40 cellular contexts compared by ENCODE assay signal in the genomic region with DNA sequence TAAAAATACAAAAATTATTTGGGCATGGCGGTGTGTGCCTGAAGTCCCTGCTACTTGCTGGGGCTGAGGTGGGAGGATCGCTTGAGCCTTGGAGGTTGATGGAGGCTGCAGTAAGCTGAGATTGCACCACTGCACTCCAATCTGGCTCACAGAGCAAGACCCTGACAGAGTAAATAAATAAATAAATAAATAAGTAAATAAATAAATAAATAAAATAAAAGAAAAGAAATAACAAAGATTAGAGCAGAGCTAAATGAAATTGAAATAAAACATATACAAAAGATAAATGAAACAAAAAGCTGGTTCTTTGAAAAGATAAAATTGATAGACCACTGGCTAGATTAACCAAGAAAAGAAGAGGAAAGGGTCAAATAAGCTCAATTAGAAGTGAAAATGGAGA. TPM values are rescaled to one million over a fixed set of nuclear protein-coding genes. Genes with fewer than 3 reads are reported as not detected.
"Had no signal": no experiment of that assay in that cellular context is flagged by ENCODE, and none has a peak within 500 bp of the region (broad histone marks: within the 10 kb centered on the region; RNA-seq: fewer than 3 reads in every experiment).

No MANE protein-coding gene starts in this region.

- H3K27me3 ChIP-seq: adrenal gland, ascending aorta, body of pancreas, brain microvascular endothelial cell, breast epithelium, cardiac muscle cell had no signal

- H3K27ac ChIP-seq: adrenal gland, ascending aorta, body of pancreas, brain microvascular endothelial cell, breast epithelium, cardiac muscle cell had no signal

- H3K4me3 ChIP-seq: adrenal gland, ascending aorta, body of pancreas, breast epithelium, cardiac muscle cell had no signal

- ATAC-seq: activated naive CD4-positive, alpha-beta T cell treated with anti-CD3 and anti-CD28 coated beads, Interleukin-2, amount 50 U/mL, for 72 hours; activated naive CD8-positive, alpha-beta T cell treated with anti-CD3 and anti-CD28 coated beads, Interleukin-2, amount 50 U/mL, for 24 hours; activated T-cell treated with anti-CD3 and anti-CD28 coated beads, Interleukin-2, amount 50 U/mL, for 4 hours; activated T-cell treated with anti-CD3 and anti-CD28 coated beads, Interleukin-2, amount 50 U/mL, for 72 hours; activated T-helper 17 cell treated with anti-CD3 and anti-CD28 coated beads, Interleukin-2, amount 50 U/mL, for 72 hours; body of pancreas had no signal

- H3K4me1 ChIP-seq: adrenal gland, ascending aorta, body of pancreas, breast epithelium had no signal

- H3K4me1 Mint-ChIP-seq: activated naive CD4-positive, alpha-beta T cell treated with anti-CD3 and anti-CD28 coated beads, Interleukin-2, amount 10 ng/mL, durations not matched to agents 7 days and 5 days; activated naive CD4-positive, alpha-beta T cell treated with anti-CD3 and anti-CD28 coated beads, Interleukin-2, amount 50 U/mL, for 24 hours; activated naive CD8-positive, alpha-beta T cell treated with anti-CD3 and anti-CD28 coated beads for 36 hours; activated naive CD8-positive, alpha-beta T cell treated with anti-CD3 and anti-CD28 coated beads, Interleukin-2, amount 10 ng/mL, durations not matched to agents 7 days and 5 days; activated naive CD8-positive, alpha-beta T cell treated with anti-CD3 and anti-CD28 coated beads, Interleukin-2, amount 50 U/mL, for 24 hours; activated T-helper 17 cell treated with anti-CD3 and anti-CD28 coated beads, Interleukin-2, amount 50 U/mL, for 72 hours; brain; central memory CD8-positive, alpha-beta T cell had no signal

- H3K9me3 ChIP-seq: adrenal gland, ascending aorta, body of pancreas, breast epithelium had no signal

- H3K36me3 Mint-ChIP-seq: activated naive CD4-positive, alpha-beta T cell treated with anti-CD3 and anti-CD28 coated beads, Interleukin-2, amount 10 ng/mL, durations not matched to agents 7 days and 5 days; activated naive CD4-positive, alpha-beta T cell treated with anti-CD3 and anti-CD28 coated beads, Interleukin-2, amount 50 U/mL, for 24 hours; activated naive CD4-positive, alpha-beta T cell treated with anti-CD3 and anti-CD28 coated beads, Interleukin-2, amount 50 U/mL, for 72 hours; activated naive CD8-positive, alpha-beta T cell; activated naive CD8-positive, alpha-beta T cell treated with anti-CD3 and anti-CD28 coated beads for 36 hours; activated naive CD8-positive, alpha-beta T cell treated with anti-CD3 and anti-CD28 coated beads, Interleukin-2, amount 10 ng/mL, durations not matched to agents 7 days and 5 days; brain had no signal

- DNase-seq: activated effector memory CD4-positive, alpha-beta T cell treated with anti-CD3 and anti-CD28 coated beads, Interleukin-2, amount 50 U/mL, for 16 hours; activated effector memory CD4-positive, alpha-beta T cell treated with Interleukin-2 at 50 U/mL for 16 hours; activated gamma-delta T cell; activated gamma-delta T cell treated with Interleukin-2 at 50 U/mL for 16 hours; activated naive CD4-positive, alpha-beta T cell; activated naive CD4-positive, alpha-beta T cell treated with anti-CD3 and anti-CD28 coated beads for 36 hours; activated naive CD4-positive, alpha-beta T cell treated with anti-CD3 and anti-CD28 coated beads, Interleukin-2, amount 10 ng/mL, durations not matched to agents 7 days and 5 days; activated naive CD4-positive, alpha-beta T cell treated with anti-CD3 and anti-CD28 coated beads, Interleukin-2, amount 50 U/mL, for 16 hours; activated naive CD4-positive, alpha-beta T cell treated with Interleukin-2 at 50 U/mL for 16 hours; activated naive CD8-positive, alpha-beta T cell treated with anti-CD3 and anti-CD28 coated beads for 36 hours; activated naive CD8-positive, alpha-beta T cell treated with anti-CD3 and anti-CD28 coated beads, Interleukin-2, amount 10 ng/mL, durations not matched to agents 7 days and 5 days; activated naive CD8-positive, alpha-beta T cell treated with anti-CD3 and anti-CD28 coated beads, Interleukin-2, amount 50 U/mL, for 24 hours; activated T-cell treated with anti-CD3 and anti-CD28 coated beads, Interleukin-2, amount 50 U/mL, for 24 hours; activated T-cell treated with anti-CD3 and anti-CD28 coated beads, Interleukin-2, amount 50 U/mL, for 4 hours; activated T-cell treated with anti-CD3 and anti-CD28 coated beads, Interleukin-2, amount 50 U/mL, for 48 hours; activated T-cell treated with anti-CD3 and anti-CD28 coated beads, Interleukin-2, amount 50 U/mL, for 72 hours; adrenal gland; amniotic stem cell; amygdala; anterior cingulate cortex; aorta; body of pancreas; brain microvascular endothelial cell; caudate nucleus; central memory CD4-positive, alpha-beta T cell; cerebellar nuclear complex had no signal

- H3K36me3 ChIP-seq: adrenal gland, ascending aorta, brain microvascular endothelial cell, breast epithelium, cardiac muscle cell had no signal

- H3K9me3 Mint-ChIP-seq: activated naive CD4-positive, alpha-beta T cell treated with anti-CD3 and anti-CD28 coated beads for 36 hours; activated naive CD4-positive, alpha-beta T cell treated with anti-CD3 and anti-CD28 coated beads, Interleukin-2, amount 10 ng/mL, durations not matched to agents 7 days and 5 days; activated naive CD4-positive, alpha-beta T cell treated with anti-CD3 and anti-CD28 coated beads, Interleukin-2, amount 50 U/mL, for 24 hours; activated naive CD8-positive, alpha-beta T cell treated with anti-CD3 and anti-CD28 coated beads for 36 hours; activated T-cell treated with anti-CD3 and anti-CD28 coated beads, Interleukin-2, amount 50 U/mL, for 24 hours; activated T-cell treated with anti-CD3 and anti-CD28 coated beads, Interleukin-2, amount 50 U/mL, for 4 hours; activated T-helper 1 cell treated with anti-CD3 and anti-CD28 coated beads, Interleukin-12 subunit alpha, Interleukin-12 subunit beta, Interleukin-2, Interleukin-4 antibody, amounts not matched to agents 30 ng/mL and 10 ng/mL and 1 ng/mL, durations not matched to agents 14 hours and 24 hours and 36 hours; activated T-helper 17 cell treated with anti-CD3 and anti-CD28 coated beads, Interleukin-2, amount 50 U/mL, for 72 hours; activated T-helper 2 cell treated with anti-CD3 and anti-CD28 coated beads, Interferon-gamma antibody, Interleukin-2, Interleukin-4, amounts not matched to agents 10 μg/mL and 5 μg/mL and 100 μg/mL, durations not matched to agents 14 hours and 24 hours and 36 hours; brain had no signal

- H3K4me3 Mint-ChIP-seq: activated naive CD4-positive, alpha-beta T cell treated with anti-CD3 and anti-CD28 coated beads for 36 hours; activated naive CD4-positive, alpha-beta T cell treated with anti-CD3 and anti-CD28 coated beads, Interleukin-2, amount 10 ng/mL, durations not matched to agents 7 days and 5 days; activated naive CD4-positive, alpha-beta T cell treated with anti-CD3 and anti-CD28 coated beads, Interleukin-2, amount 50 U/mL, for 24 hours; activated naive CD8-positive, alpha-beta T cell; activated naive CD8-positive, alpha-beta T cell treated with anti-CD3 and anti-CD28 coated beads for 36 hours; activated naive CD8-positive, alpha-beta T cell treated with anti-CD3 and anti-CD28 coated beads, Interleukin-2, amount 10 ng/mL, durations not matched to agents 7 days and 5 days; activated naive CD8-positive, alpha-beta T cell treated with anti-CD3 and anti-CD28 coated beads, Interleukin-2, amount 50 U/mL, for 24 hours; activated T-cell treated with anti-CD3 and anti-CD28 coated beads, Interleukin-2, amount 50 U/mL, for 24 hours; activated T-cell treated with anti-CD3 and anti-CD28 coated beads, Interleukin-2, amount 50 U/mL, for 4 hours; activated T-cell treated with anti-CD3 and anti-CD28 coated beads, Interleukin-2, amount 50 U/mL, for 72 hours; activated T-helper 1 cell treated with anti-CD3 and anti-CD28 coated beads, Interleukin-12 subunit alpha, Interleukin-12 subunit beta, Interleukin-2, Interleukin-4 antibody, amounts not matched to agents 30 ng/mL and 10 ng/mL and 1 ng/mL, durations not matched to agents 14 hours and 24 hours and 36 hours; activated T-helper 17 cell treated with anti-CD3 and anti-CD28 coated beads, Interleukin-2, amount 50 U/mL, for 72 hours; brain; central memory CD8-positive, alpha-beta T cell had no signal

- H3K27me3 Mint-ChIP-seq: activated naive CD4-positive, alpha-beta T cell treated with anti-CD3 and anti-CD28 coated beads, Interleukin-2, amount 10 ng/mL, durations not matched to agents 7 days and 5 days; activated naive CD8-positive, alpha-beta T cell treated with anti-CD3 and anti-CD28 coated beads for 36 hours; activated naive CD8-positive, alpha-beta T cell treated with anti-CD3 and anti-CD28 coated beads, Interleukin-2, amount 10 ng/mL, durations not matched to agents 7 days and 5 days; activated naive CD8-positive, alpha-beta T cell treated with anti-CD3 and anti-CD28 coated beads, Interleukin-2, amount 50 U/mL, for 24 hours; activated T-helper 17 cell treated with anti-CD3 and anti-CD28 coated beads, Interleukin-2, amount 50 U/mL, for 72 hours; brain; central memory CD8-positive, alpha-beta T cell had no signal

- FAIRE-seq: astrocyte, bronchial epithelial cell had no signal

- H3K27ac Mint-ChIP-seq: activated naive CD4-positive, alpha-beta T cell treated with anti-CD3 and anti-CD28 coated beads for 36 hours; activated naive CD4-positive, alpha-beta T cell treated with anti-CD3 and anti-CD28 coated beads, Interleukin-2, amount 10 ng/mL, durations not matched to agents 7 days and 5 days; activated naive CD4-positive, alpha-beta T cell treated with anti-CD3 and anti-CD28 coated beads, Interleukin-2, amount 50 U/mL, for 24 hours; activated naive CD4-positive, alpha-beta T cell treated with anti-CD3 and anti-CD28 coated beads, Interleukin-2, amount 50 U/mL, for 72 hours; activated naive CD8-positive, alpha-beta T cell; activated naive CD8-positive, alpha-beta T cell treated with anti-CD3 and anti-CD28 coated beads for 36 hours; activated naive CD8-positive, alpha-beta T cell treated with anti-CD3 and anti-CD28 coated beads, Interleukin-2, amount 10 ng/mL, durations not matched to agents 7 days and 5 days; activated naive CD8-positive, alpha-beta T cell treated with anti-CD3 and anti-CD28 coated beads, Interleukin-2, amount 50 U/mL, for 24 hours; activated T-cell treated with anti-CD3 and anti-CD28 coated beads, Interleukin-2, amount 50 U/mL, for 24 hours; activated T-cell treated with anti-CD3 and anti-CD28 coated beads, Interleukin-2, amount 50 U/mL, for 72 hours; activated T-helper 1 cell treated with anti-CD3 and anti-CD28 coated beads, Interleukin-12 subunit alpha, Interleukin-12 subunit beta, Interleukin-2, Interleukin-4 antibody, amounts not matched to agents 30 ng/mL and 10 ng/mL and 1 ng/mL, durations not matched to agents 14 hours and 24 hours and 36 hours; activated T-helper 17 cell treated with anti-CD3 and anti-CD28 coated beads, Interleukin-2, amount 50 U/mL, for 72 hours; activated T-helper 2 cell treated with anti-CD3 and anti-CD28 coated beads, Interferon-gamma antibody, Interleukin-2, Interleukin-4, amounts not matched to agents 10 μg/mL and 5 μg/mL and 100 μg/mL, durations not matched to agents 14 hours and 24 hours and 36 hours; brain had no signal

RNA-seq across cellular contexts. Expression of gene HPGD, which starts 43.1 kb away (rescaled TPM):
- total RNA-seq: chondrocyte had no signal
